ENCODE assay signal across 9 cellular contexts in genomic region chr4:48343035-48343434, GRCh38. TPM values are rescaled to one million over a fixed set of nuclear protein-coding genes. Genes with fewer than 3 reads are reported as not detected.
DNase-seq lines count a peak whose midpoint lies in the region; ATAC-seq, FAIRE-seq and TF ChIP-seq lines count a peak whose summit lies in the region.
"Had no signal": no experiment of that assay in that cellular context is flagged by ENCODE, and none has a peak within 500 bp of the region (broad histone marks: within the 10 kb centered on the region; RNA-seq: fewer than 3 reads in every experiment).

No MANE protein-coding gene starts in this region.

- no peak for TF ChIP-seq CTCF in kidney (IDR thresholded peaks at IDR 0.05; ENCODE audit: borderline replicate concordance, extremely low read depth, insufficient read depth)
- no peak for TF ChIP-seq CTCF in tibial artery (IDR thresholded peaks at IDR 0.05)

- H3K36me3 ChIP-seq in kidney (ENCODE audit: control insufficient read depth in 1 of 2, insufficient read depth in 2 of 2, low read length in 2 of 2) (no peaks in the 10 kb centered on the region), tibial artery (no peaks in the 10 kb centered on the region)

- peaks cover 66% of the 10 kb centered on the region for H3K4me1 Mint-ChIP-seq in activated T-cell treated with anti-CD3 and anti-CD28 coated beads, Interleukin-2, amount 50 U/mL, for 24 hours (ENCODE audit: low read depth)
- H3K4me1 Mint-ChIP-seq in activated T-helper 17 cell treated with anti-CD3 and anti-CD28 coated beads, Interleukin-2, amount 50 U/mL, for 72 hours, result peaks cover 41% of the 10 kb centered on the region

- no peak overlapping the region for H3K9ac ChIP-seq in kidney (ENCODE audit: low read length in 2 of 2)

- FAIRE-seq in kidney (lab: Jason Lieb, UNC) (no peak), GM12892 (lab: Jason Lieb, UNC) (no peak)

- peak overlapping the region; percentile 94 for H3K4me3 Mint-ChIP-seq in activated T-cell treated with anti-CD3 and anti-CD28 coated beads, Interleukin-2, amount 50 U/mL, for 24 hours
- peak overlapping the region; percentile 98 for H3K4me3 Mint-ChIP-seq in activated T-helper 17 cell treated with anti-CD3 and anti-CD28 coated beads, Interleukin-2, amount 50 U/mL, for 72 hours

- peaks cover 17% of the 10 kb centered on the region for H3K36me3 Mint-ChIP-seq in activated T-cell treated with anti-CD3 and anti-CD28 coated beads, Interleukin-2, amount 50 U/mL, for 24 hours (ENCODE audit: low read depth)
- H3K36me3 Mint-ChIP-seq in activated T-helper 17 cell treated with anti-CD3 and anti-CD28 coated beads, Interleukin-2, amount 50 U/mL, for 72 hours (ENCODE audit: low read depth), result no peaks in the 10 kb centered on the region

- ATAC-seq in activated T-helper 17 cell treated with anti-CD3 and anti-CD28 coated beads, Interleukin-2, amount 50 U/mL, for 72 hours (replicated peaks), result no peak
- no peak for ATAC-seq in HG03280 (IDR thresholded peaks at IDR 0.05; ENCODE audit: unreplicated experiment)

- H3K4me1 ChIP-seq in kidney (ENCODE audit: control insufficient read depth in 1 of 2, insufficient read depth in 1 of 2, low read depth in 1 of 2, low read length in 2 of 2) (peaks cover 0 to 3% of the 10 kb centered on the region in 2 donors), tibial artery (peaks cover 0 to 58% (median 20%) of the 10 kb centered on the region in 4 donors)

- H3K4me3 ChIP-seq in kidney (ENCODE audit: low read length in 2 of 2) (peak overlapping the region; percentile 90 to 92), tibial artery (peak overlapping the region; percentile 84 to 99)

- H3K27me3 ChIP-seq in tibial artery, result no peaks in the 10 kb centered on the region

- DNase-seq in activated T-cell treated with anti-CD3 and anti-CD28 coated beads, Interleukin-2, amount 50 U/mL, for 24 hours, result no peak
- no peak for DNase-seq in activated T-cell treated with anti-CD3 and anti-CD28 coated beads for 4 hours
- no peak for DNase-seq in kidney
- no peak for DNase-seq in tibial artery
- no peak for DNase-seq in occipital lobe (lab: John Stamatoyannopoulos, UW)
- no peak for DNase-seq in GM12892 (ENCODE audit: insufficient read length)
- DNase-seq: DMS153 had no signal

- H3K9me3 Mint-ChIP-seq in activated T-cell treated with anti-CD3 and anti-CD28 coated beads, Interleukin-2, amount 50 U/mL, for 24 hours, result no peaks in the 10 kb centered on the region
- H3K9me3 Mint-ChIP-seq in activated T-helper 17 cell treated with anti-CD3 and anti-CD28 coated beads, Interleukin-2, amount 50 U/mL, for 72 hours, result no peaks in the 10 kb centered on the region

- no peaks in the 10 kb centered on the region for H3K27me3 Mint-ChIP-seq in activated T-cell treated with anti-CD3 and anti-CD28 coated beads, Interleukin-2, amount 50 U/mL, for 24 hours
- H3K27me3 Mint-ChIP-seq in activated T-helper 17 cell treated with anti-CD3 and anti-CD28 coated beads, Interleukin-2, amount 50 U/mL, for 72 hours, result no peaks in the 10 kb centered on the region

- TF ChIP-seq POLR2A in GM12892 (IDR thresholded peaks at IDR 0.05; ENCODE audit: low read depth, low read length), result no peak

- intact Hi-C loops in kidney (cut with DNase I), result no loop called here
- intact Hi-C loops in tibial artery (cut with DNase I; ENCODE audit: low total_unique reads), result no loop called here

- H3K27ac Mint-ChIP-seq in activated T-cell treated with anti-CD3 and anti-CD28 coated beads, Interleukin-2, amount 50 U/mL, for 24 hours, result peak overlapping the region; percentile 16
- peak overlapping the region; percentile 3 for H3K27ac Mint-ChIP-seq in activated T-helper 17 cell treated with anti-CD3 and anti-CD28 coated beads, Interleukin-2, amount 50 U/mL, for 72 hours

- no peak overlapping the region for H3K27ac ChIP-seq in kidney (ENCODE audit: low read depth in 2 of 2, low read length in 2 of 2)
- H3K27ac ChIP-seq in tibial artery, result peak overlapping the region in 1 of 2 donors; percentile 99

- H3K9me3 ChIP-seq in kidney (ENCODE audit: control insufficient read depth in 1 of 2, low read length in 2 of 2) (no peaks in the 10 kb centered on the region), tibial artery (no peaks in the 10 kb centered on the region)

RNA-seq across cellular contexts. Expression of gene SLAIN2, which starts 1.7 kb away (rescaled TPM):
- 10 to 100 TPM; 38.5 to 52.0 TPM for total RNA-seq in activated T-helper 17 cell treated with anti-CD3 and anti-CD28 coated beads, Interleukin-2, amount 50 U/mL, for 72 hours
- total RNA-seq in kidney, result 69.1 TPM
- polyA plus RNA-seq in kidney (ENCODE audit: insufficient read depth, low read depth, low replicate concordance), result 23.6 TPM
- total RNA-seq in occipital lobe, result 345 TPM
- 35.2 TPM for polyA plus RNA-seq in GM12892 (2012; ENCODE audit: missing spikeins)
